Comparison of ENCODE assay signal across 12 cellular contexts in genomic region chr15:58115692-58116091, GRCh38. TPM values are rescaled to one million over a fixed set of nuclear protein-coding genes. Genes with fewer than 3 reads are reported as not detected.
DNase-seq lines count a peak whose midpoint lies in the region; ATAC-seq and TF ChIP-seq lines count a peak whose summit lies in the region.
"Had no signal": no experiment of that assay in that cellular context is flagged by ENCODE, and none has a peak within 500 bp of the region (broad histone marks: within the 10 kb centered on the region; RNA-seq: fewer than 3 reads in every experiment).

No MANE protein-coding gene starts in this region.

- DNase-seq in AG04450 (ENCODE audit: low read depth, low spot score) (no peak), H7 (peak; percentile 14), WERI-Rb-1 (no peak), iPS-NIHi7 (ENCODE audit: extremely low spot score) (peak; percentile 43), T-helper 17 cell (no peak)
- no peak for DNase-seq in activated CD8-positive, alpha-beta T cell treated with anti-CD3 and anti-CD28 coated beads, Interleukin-2, amount 10 ng/mL, durations not matched to agents 7 days and 5 days
- no peak for DNase-seq in stimulated activated CD4-positive, alpha-beta T cell treated with anti-CD3 and anti-CD28 coated beads, Interleukin-1b, Interleukin-23, amount 100 ng/mL, for 48 hours
- DNase-seq: activated CD4-positive, alpha-beta T cell treated with anti-CD3 and anti-CD28 coated beads for 1 hour; gastrocnemius medialis had no signal

- H3K27me3 ChIP-seq in AG04450 (ENCODE audit: control insufficient read depth, insufficient read depth, low read length), result peaks cover 3% of the 10 kb centered on the region
- H3K27me3 ChIP-seq in H7 (ENCODE audit: control insufficient read depth, insufficient read depth, low read length), result no peaks in the 10 kb centered on the region
- H3K27me3 ChIP-seq in WERI-Rb-1 (ENCODE audit: insufficient read depth, low read depth, severe bottlenecking), result no peaks in the 10 kb centered on the region
- H3K27me3 ChIP-seq: gastrocnemius medialis, vagina had no signal

- H3K9me3 ChIP-seq in AG04450 (ENCODE audit: control insufficient read depth, insufficient read depth, low read length), result no peaks in the 10 kb centered on the region
- no peaks in the 10 kb centered on the region for H3K9me3 ChIP-seq in WERI-Rb-1 (ENCODE audit: severe bottlenecking)
- no peaks in the 10 kb centered on the region for H3K9me3 ChIP-seq in T-helper 17 cell (ENCODE audit: control insufficient read depth, low read length, poor library complexity, severe bottlenecking)
- H3K9me3 ChIP-seq: gastrocnemius medialis, vagina had no signal

- H3K36me3 Mint-ChIP-seq in activated CD8-positive, alpha-beta T cell treated with anti-CD3 and anti-CD28 coated beads, Interleukin-2, amount 10 ng/mL, durations not matched to agents 7 days and 5 days (ENCODE audit: low read depth), result no peaks in the 10 kb centered on the region
- H3K36me3 Mint-ChIP-seq in T-helper 17 cell (ENCODE audit: low read depth), result peaks cover 4% of the 10 kb centered on the region

- TF ChIP-seq CTCF in AG04450 (IDR thresholded peaks at IDR 0.05; ENCODE audit: low read depth, low read length) (peak; percentile 24; the same call in 1 of the 2 replicates), WERI-Rb-1 (IDR thresholded peaks at IDR 0.05; ENCODE audit: low read depth, low read length) (peak; percentile 18; the same call in 1 of the 2 replicates)

- ATAC-seq in activated CD8-positive, alpha-beta T cell treated with anti-CD3 and anti-CD28 coated beads, Interleukin-2, amount 10 ng/mL, durations not matched to agents 7 days and 5 days, result no peak
- ATAC-seq in HG03565 (IDR thresholded peaks at IDR 0.05; ENCODE audit: unreplicated experiment) (no peak), T-helper 17 cell (no peak)
- ATAC-seq: gastrocnemius medialis had no signal

- H3K36me3 ChIP-seq in H7 (replicated peaks; ENCODE audit: control insufficient read depth, insufficient read depth, low read length), result no peaks in the 10 kb centered on the region
- no peaks in the 10 kb centered on the region for H3K36me3 ChIP-seq in WERI-Rb-1
- H3K36me3 ChIP-seq: gastrocnemius medialis, vagina had no signal

- H3K4me3 Mint-ChIP-seq in activated CD8-positive, alpha-beta T cell treated with anti-CD3 and anti-CD28 coated beads, Interleukin-2, amount 10 ng/mL, durations not matched to agents 7 days and 5 days, result no peak overlapping the region
- H3K4me3 Mint-ChIP-seq in T-helper 17 cell, result no peak overlapping the region
- H3K4me3 Mint-ChIP-seq: nephron had no signal

- CTCF ChIA-PET in AG04450 (lab: Charles Lee), result no interaction called here
- CTCF ChIA-PET in activated CD8-positive, alpha-beta T cell treated with anti-CD3 and anti-CD28 coated beads, Interleukin-2, amount 10 ng/mL, durations not matched to agents 7 days and 5 days (lab: Charles Lee), result interaction anchor here (1.0 kb wide), 1 partner anchor 62 kb away, joined by 3 read pairs; no protein-coding TSS in a partner anchor

- no peak overlapping the region for H3K4me3 ChIP-seq in AG04450 (ENCODE audit: low read depth, low read length)
- H3K4me3 ChIP-seq in H7 (ENCODE audit: insufficient read depth, low read depth, low read length), result no peak overlapping the region
- H3K4me3 ChIP-seq in WERI-Rb-1 (ENCODE audit: low read depth, low read length), result no peak overlapping the region
- H3K4me3 ChIP-seq: gastrocnemius medialis, vagina had no signal

- H3K27ac ChIP-seq in AG04450 (ENCODE audit: low read depth, low read length) (no peak overlapping the region), WERI-Rb-1 (no peak overlapping the region)
- H3K27ac ChIP-seq: gastrocnemius medialis, vagina had no signal

- H3K27ac Mint-ChIP-seq in activated CD8-positive, alpha-beta T cell treated with anti-CD3 and anti-CD28 coated beads, Interleukin-2, amount 10 ng/mL, durations not matched to agents 7 days and 5 days, result no peak overlapping the region
- H3K27ac Mint-ChIP-seq in T-helper 17 cell, result no peak overlapping the region
- H3K27ac Mint-ChIP-seq: nephron had no signal

- POLR2A ChIA-PET in AG04450 (lab: Yijun Ruan, JAX), result no interaction called here
- POLR2A ChIA-PET in activated CD8-positive, alpha-beta T cell treated with anti-CD3 and anti-CD28 coated beads, Interleukin-2, amount 10 ng/mL, durations not matched to agents 7 days and 5 days (lab: Charles Lee), result no interaction called here

- no peaks in the 10 kb centered on the region for H3K9me3 Mint-ChIP-seq in activated CD8-positive, alpha-beta T cell treated with anti-CD3 and anti-CD28 coated beads, Interleukin-2, amount 10 ng/mL, durations not matched to agents 7 days and 5 days (ENCODE audit: insufficient read depth)

- H3K4me1 Mint-ChIP-seq in activated CD8-positive, alpha-beta T cell treated with anti-CD3 and anti-CD28 coated beads, Interleukin-2, amount 10 ng/mL, durations not matched to agents 7 days and 5 days (ENCODE audit: low read depth), result no peaks in the 10 kb centered on the region
- no peaks in the 10 kb centered on the region for H3K4me1 Mint-ChIP-seq in T-helper 17 cell
- H3K4me1 Mint-ChIP-seq: nephron had no signal

- H3K27me3 Mint-ChIP-seq in activated CD8-positive, alpha-beta T cell treated with anti-CD3 and anti-CD28 coated beads, Interleukin-2, amount 10 ng/mL, durations not matched to agents 7 days and 5 days (ENCODE audit: low read depth), result peaks cover 14% of the 10 kb centered on the region
- H3K27me3 Mint-ChIP-seq in T-helper 17 cell, result peaks cover 42% of the 10 kb centered on the region

RNA-seq across cellular contexts. Expression of gene AQP9, which starts 22.5 kb away (rescaled TPM):
- not detected in 2 replicates for polyA plus RNA-seq in AG04450 (2011; rRNA removed)
- polyA minus RNA-seq in AG04450 (2011; rRNA and poly(A)+ RNA removed), result not detected in 2 replicates
- not detected in 2 replicates for total RNA-seq in H7 (2014; rRNA removed; shearing (Covaris generic))
- not detected for total RNA-seq in activated CD8-positive, alpha-beta T cell treated with anti-CD3 and anti-CD28 coated beads, Interleukin-2, amount 10 ng/mL, durations not matched to agents 7 days and 5 days
- total RNA-seq in T-helper 17 cell, result 1 to 10 TPM in 1 of 2 donors, under 1 TPM in 1; 0.78 to 3.5 TPM

RNA-seq across cellular contexts. Expression of gene ALDH1A2, which starts 50.2 kb away (rescaled TPM):
- polyA plus RNA-seq in AG04450 (2011; rRNA removed), result 0.68 and 0.77 TPM in 2 replicates
- 1.1 and 1.6 TPM in 2 replicates for polyA minus RNA-seq in AG04450 (2011; rRNA and poly(A)+ RNA removed)
- total RNA-seq in H7 (2014; rRNA removed; shearing (Covaris generic)), result 0.10 TPM in 1 of 2 replicates, not detected in the other
- total RNA-seq in activated CD8-positive, alpha-beta T cell treated with anti-CD3 and anti-CD28 coated beads, Interleukin-2, amount 10 ng/mL, durations not matched to agents 7 days and 5 days, result not detected
- under 1 TPM in 1 of 2 donors, not detected in 1; 0.47 TPM for total RNA-seq in T-helper 17 cell

Comparison
In these comparisons a context has a peak if more than half of its experiments do, and no peak if none do; other contexts are left out.
1. DNase-seq: peak in H7 (single experiment) and iPS-NIHi7 (single experiment); none in AG04450 (single experiment), WERI-Rb-1 (single experiment), activated CD8-positive, alpha-beta T cell treated with anti-CD3 and anti-CD28 coated beads, Interleukin-2, amount 10 ng/mL, durations not matched to agents 7 days and 5 days (single experiment), T-helper 17 cell (0 of 3) and stimulated activated CD4-positive, alpha-beta T cell treated with anti-CD3 and anti-CD28 coated beads, Interleukin-1b, Interleukin-23, amount 100 ng/mL, for 48 hours (single experiment).